ENCODE assay signal across 1 cellular context in genomic region chr10:8066797-8067196, GRCh38.
TF ChIP-seq lines count a peak whose summit lies in the region.

No MANE protein-coding gene starts in this region.

TF ChIP-seq in GM23338, 12 proteins besides CTCF, POLR2A, EP300 and RAD21:
- TF ChIP-seq REST (IDR thresholded peaks at IDR 0.05; ENCODE audit: unreplicated experiment) (no peak), ZNF331 (CRISPR knock-in tag; IDR thresholded peaks at IDR 0.05; ENCODE audit: low read depth) (no peak)
